Comparison of ENCODE assay signal across 22 cellular contexts in genomic region chr6:138429731-138430130, GRCh38. TPM values are rescaled to one million over a fixed set of nuclear protein-coding genes. Genes with fewer than 3 reads are reported as not detected.
A peak's percentile ranks its signal among the peaks of the same experiment; 100 is the strongest.
DNase-seq lines count a peak whose midpoint lies in the region; FAIRE-seq and TF ChIP-seq lines count a peak whose summit lies in the region.
"Had no signal": no experiment of that assay in that cellular context is flagged by ENCODE, and none has a peak within 500 bp of the region (broad histone marks: within the 10 kb centered on the region; RNA-seq: fewer than 3 reads in every experiment).

No MANE protein-coding gene starts in this region.

- TF ChIP-seq CTCF in left ventricle myocardium inferior (IDR thresholded peaks at IDR 0.05; ENCODE audit: borderline replicate concordance) (no peak), nephron progenitor cell (IDR thresholded peaks at IDR 0.05) (no peak)

- no peak for FAIRE-seq in H54 (lab: Jason Lieb, UNC)

- DNase-seq in G401 (ENCODE audit: low spot score) (peak; percentile 68), astrocyte of the hippocampus (ENCODE audit: low read depth, low spot score) (peak; percentile 29), left ventricle myocardium inferior (no peak), nephron progenitor cell (no peak), RKO (ENCODE audit: low spot score) (no peak), NCI-H1092 (lab: John Stamatoyannopoulos, UW) (no peak), H54 (ENCODE audit: insufficient read length, low spot score) (no peak)
- DNase-seq in activated effector memory CD4-positive, alpha-beta T cell treated with Interleukin-2 at 50 U/mL for 16 hours: no peak
- DNase-seq: activated CD4-positive, alpha-beta T cell treated with anti-CD3 and anti-CD28 coated beads for 4 hours; activated CD8-positive, alpha-beta memory T cell treated with anti-CD3 and anti-CD28 coated beads for 24 hours; activated T-cell treated with anti-CD3 and anti-CD28 coated beads, Interleukin-2, amount 50 U/mL, for 24 hours; cortex of kidney; left lung; NCI-H2107; NCI-H510A; NK-92 treated with Interleukin-12 subunit alpha and Interleukin-12 subunit beta, amount 100 ng/mL, for 24 hours; Peyer's patch had no signal

- no peaks in the 10 kb centered on the region for H3K9me3 Mint-ChIP-seq in nephron progenitor cell
- H3K9me3 Mint-ChIP-seq: activated T-cell treated with anti-CD3 and anti-CD28 coated beads, Interleukin-2, amount 50 U/mL, for 24 hours; CD4-positive, alpha-beta memory T cell had no signal

- H3K4me3 ChIP-seq in left ventricle myocardium inferior: peak overlapping the region; percentile 47
- H3K4me3 ChIP-seq: K562, left lung, Peyer's patch, SJSA1 had no signal

- no peak for TF ChIP-seq POLR2A in H54 (IDR thresholded peaks at IDR 0.05; ENCODE audit: low read depth, low read length)

- peaks cover 68% of the 10 kb centered on the region for H3K4me1 ChIP-seq in left ventricle myocardium inferior

- no peaks in the 10 kb centered on the region for H3K36me3 ChIP-seq in left ventricle myocardium inferior

- H3K27ac ChIP-seq in left ventricle myocardium inferior (replicated peaks): peak overlapping the region; percentile 83
- H3K27ac ChIP-seq: left lung, SJSA1 had no signal

- H3K27me3 Mint-ChIP-seq in nephron progenitor cell (ENCODE audit: low read depth, poor library complexity): no peaks in the 10 kb centered on the region

- no peaks in the 10 kb centered on the region for H3K9me3 ChIP-seq in left ventricle myocardium inferior (replicated peaks)
- H3K9me3 ChIP-seq: left lung, Peyer's patch, SJSA1 had no signal

- H3K36me3 Mint-ChIP-seq in nephron progenitor cell (ENCODE audit: low read depth): peaks cover 24% of the 10 kb centered on the region

- H3K4me1 Mint-ChIP-seq in nephron progenitor cell: peaks cover 34% of the 10 kb centered on the region
- H3K4me1 Mint-ChIP-seq: CD4-positive, alpha-beta memory T cell had no signal

- no peaks in the 10 kb centered on the region for H3K27me3 ChIP-seq in left ventricle myocardium inferior (ENCODE audit: low read depth)
- H3K27me3 ChIP-seq: left lung, Peyer's patch, SJSA1 had no signal

- no peak overlapping the region for H3K4me3 Mint-ChIP-seq in nephron progenitor cell
- H3K4me3 Mint-ChIP-seq: activated T-cell treated with anti-CD3 and anti-CD28 coated beads, Interleukin-2, amount 50 U/mL, for 24 hours; CD4-positive, alpha-beta memory T cell had no signal

- intact Hi-C loops in left ventricle myocardium inferior (cut with micrococcal nuclease): loop anchor here (5.0 to 10.0 kb wide), 2 partner anchors 75 to 158 kb away; no protein-coding TSS in a partner anchor

- H3K27ac Mint-ChIP-seq in nephron progenitor cell: peak overlapping the region; percentile 74
- H3K27ac Mint-ChIP-seq: activated T-cell treated with anti-CD3 and anti-CD28 coated beads, Interleukin-2, amount 50 U/mL, for 24 hours had no signal

- in situ Hi-C loops in G401 (cut with HindIII; ENCODE audit: low sequenced_read_pairs): no loop called here

RNA-seq across cellular contexts. Expression of gene HEBP2, which starts 25.7 kb away (rescaled TPM):
- 18.1 and 44.1 TPM in 2 replicates for total RNA-seq in G401 (2014; rRNA removed; shearing (Covaris generic))
- 101 TPM for total RNA-seq in left ventricle myocardium inferior

RNA-seq across cellular contexts. Expression of gene SMIM28, which starts 52.0 kb away (rescaled TPM):
- not detected in 2 replicates for total RNA-seq in G401 (2014; rRNA removed; shearing (Covaris generic))
- not detected for total RNA-seq in left ventricle myocardium inferior
- total RNA-seq: CD4-positive, alpha-beta memory T cell; K562; left lung; Peyer's patch; posterior vena cava; SJSA1; T-helper 1 cell treated with Interleukin-12 subunit alpha and Interleukin-12 subunit beta and Interleukin-4 antibody, amounts not matched to agents 30 ng/mL and 1 ng/mL, for 36 hours had no signal

Comparison
In these comparisons a context has a peak if more than half of its experiments do, and no peak if none do; other contexts are left out.
1. DNase-seq: peak in G401 (single experiment) and astrocyte of the hippocampus (single experiment); none in left ventricle myocardium inferior (single experiment), nephron progenitor cell (single experiment), activated effector memory CD4-positive, alpha-beta T cell treated with Interleukin-2 at 50 U/mL for 16 hours (single experiment), RKO (single experiment), NCI-H1092 (single experiment) and H54 (single experiment).